Comparison of ENCODE assay signal across 23 cellular contexts in genomic region chr7:155363146-155363539, GRCh38.
"Had no signal": no experiment of that assay in that cellular context is flagged by ENCODE, and none has a peak within 500 bp of the region (broad histone marks: within the 10 kb centered on the region; RNA-seq: fewer than 3 reads in every experiment).

No MANE protein-coding gene starts in this region.

- H3K4me3 ChIP-seq: dorsolateral prefrontal cortex, heart left ventricle, lower lobe of right lung, psoas muscle, spleen, testis, tibial nerve had no signal

- H3K79me2 ChIP-seq: parathyroid adenoma had no signal

- ATAC-seq: esophagus mucosa; heart left ventricle; lower lobe of right lung; psoas muscle; sciatic nerve; stimulated activated naive CD8-positive, alpha-beta T cell treated with anti-CD3 and anti-CD28 coated beads, Interleukin-15, amount 100 ng/mL, for 72 hours had no signal

- H2AFZ ChIP-seq: parathyroid adenoma had no signal

- H3K9ac ChIP-seq: parathyroid adenoma had no signal

- H3K27me3 ChIP-seq: testis had no signal

- H3K36me3 ChIP-seq: heart left ventricle, lower lobe of right lung, spleen, tibial nerve had no signal

- H3K27ac ChIP-seq: dorsolateral prefrontal cortex, heart left ventricle, lower lobe of right lung, parathyroid adenoma, psoas muscle, spleen, testis, tibial nerve had no signal

- H3K4me1 ChIP-seq: lower lobe of right lung, parathyroid adenoma, psoas muscle, tibial nerve had no signal

- FAIRE-seq: frontal cortex had no signal

- DNase-seq: cortex of kidney; effector CD8-positive, alpha-beta T cell; heart left ventricle; hippocampal formation; kidney glomerular epithelial cell; midbrain; naive B cell; occipital lobe; retina; stimulated activated CD4-positive, alpha-beta T cell treated with anti-CD3 and anti-CD28 coated beads, Interleukin-15, amount 100 ng/mL, for 24 hours; stimulated activated CD4-positive, alpha-beta T cell treated with anti-CD3 and anti-CD28 coated beads, Interleukin-1b, Interleukin-23, amount 100 ng/mL, for 48 hours; stimulated activated CD4-positive, alpha-beta T cell treated with anti-CD3 and anti-CD28 coated beads, Interleukin-4, amount 100 ng/mL, for 24 hours; stimulated activated naive CD8-positive, alpha-beta T cell treated with anti-CD3 and anti-CD28 coated beads, Interleukin-15, amount 100 ng/mL, for 72 hours; testis had no signal

- H3K9me3 ChIP-seq: heart left ventricle, lower lobe of right lung, psoas muscle, spleen, testis, tibial nerve had no signal
